ENCODE assay signal across 26 cellular contexts in genomic region chr10:31935678-31936077, GRCh38.
"Had no signal": no experiment of that assay in that cellular context is flagged by ENCODE, and none has a peak within 500 bp of the region (broad histone marks: within the 10 kb centered on the region; RNA-seq: fewer than 3 reads in every experiment).

No MANE protein-coding gene starts in this region.

- H3K9me3 Mint-ChIP-seq: activated naive CD8-positive, alpha-beta T cell treated with anti-CD3 and anti-CD28 coated beads, Interleukin-2, amount 10 ng/mL, durations not matched to agents 7 days and 5 days; WTC11 had no signal

- H3K4me3 ChIP-seq: adrenal gland, Peyer's patch had no signal

- H3K27me3 ChIP-seq: adrenal gland, Peyer's patch had no signal

- H3K9me3 ChIP-seq: adrenal gland, Peyer's patch had no signal

- H3K36me3 Mint-ChIP-seq: activated naive CD8-positive, alpha-beta T cell treated with anti-CD3 and anti-CD28 coated beads, Interleukin-2, amount 10 ng/mL, durations not matched to agents 7 days and 5 days; WTC11 had no signal

- H3K36me3 ChIP-seq: adrenal gland, Peyer's patch had no signal

- H3K27me3 Mint-ChIP-seq: T-helper 17 cell had no signal

- H3K4me3 Mint-ChIP-seq: activated CD8-positive, alpha-beta T cell treated with anti-CD3 and anti-CD28 coated beads, Interleukin-2, amount 10 ng/mL, durations not matched to agents 7 days and 5 days; activated naive CD8-positive, alpha-beta T cell treated with anti-CD3 and anti-CD28 coated beads, Interleukin-2, amount 10 ng/mL, durations not matched to agents 7 days and 5 days; T-helper 17 cell; WTC11 had no signal

- DNase-seq: activated CD4-positive, alpha-beta T cell treated with anti-CD3 and anti-CD28 coated beads for 48 hours; activated CD4-positive, alpha-beta T cell treated with anti-CD3 and anti-CD28 coated beads, Interleukin-2, amount 50 U/mL, for 4 hours; activated CD4-positive, CD25-positive, alpha-beta regulatory T cell treated with anti-CD3 and anti-CD28 coated beads, Interleukin-2, amount 50 U/mL, for 72 hours; activated CD8-positive, alpha-beta memory T cell treated with anti-CD3 and anti-CD28 coated beads, Interleukin-2, amount 50 U/mL, for 48 hours; activated CD8-positive, alpha-beta T cell treated with anti-CD3 and anti-CD28 coated beads, Interleukin-2, amount 10 ng/mL, durations not matched to agents 7 days and 5 days; activated naive CD4-positive, alpha-beta T cell treated with anti-CD3 and anti-CD28 coated beads, Interleukin-2, amount 50 U/mL, for 16 hours; activated naive CD8-positive, alpha-beta T cell treated with anti-CD3 and anti-CD28 coated beads, Interleukin-2, amount 10 ng/mL, durations not matched to agents 7 days and 5 days; activated T-cell treated with anti-CD3 and anti-CD28 coated beads, Interleukin-2, amount 50 U/mL, for 1 hour; adrenal gland; anterior cingulate cortex; cerebellar nuclear complex; Kasumi-1; KBM-7; NCI-H1694; NCI-H2029 treated with DMSO at 0.1 percent for 48 hours; NCI-H2171; NCI-H2227 treated with DMSO at 0.1 percent for 48 hours; NCI-H446 treated with DMSO at 0.1 percent for 48 hours; NCI-H524 treated with DMSO at 0.1 percent for 48 hours; NCI-H774; Peyer's patch; Right ventricle myocardium superior; T-helper 17 cell; T-helper 9 cell had no signal

- H3K27ac Mint-ChIP-seq: activated CD8-positive, alpha-beta T cell treated with anti-CD3 and anti-CD28 coated beads, Interleukin-2, amount 10 ng/mL, durations not matched to agents 7 days and 5 days; activated naive CD8-positive, alpha-beta T cell treated with anti-CD3 and anti-CD28 coated beads, Interleukin-2, amount 10 ng/mL, durations not matched to agents 7 days and 5 days; T-helper 17 cell; WTC11 had no signal

- H3K27ac ChIP-seq: adrenal gland, Peyer's patch, RWPE1 had no signal
